17 cellular contexts compared by ENCODE assay signal in genomic region chr13:35460061-35460460, GRCh38. TPM values are rescaled to one million over a fixed set of nuclear protein-coding genes. Genes with fewer than 3 reads are reported as not detected.
DNase-seq lines count a peak whose midpoint lies in the region; ATAC-seq and TF ChIP-seq lines count a peak whose summit lies in the region.
"Had no signal": no experiment of that assay in that cellular context is flagged by ENCODE, and none has a peak within 500 bp of the region (broad histone marks: within the 10 kb centered on the region; RNA-seq: fewer than 3 reads in every experiment).

No MANE protein-coding gene starts in this region.

- no peaks in the 10 kb centered on the region for H3K9me3 ChIP-seq in SK-N-SH
- no peaks in the 10 kb centered on the region for H3K9me3 ChIP-seq in Loucy (ENCODE audit: insufficient read depth, low read depth, low read length)
- H3K9me3 ChIP-seq in smooth muscle cell (replicated peaks; ENCODE audit: low read depth): no peaks in the 10 kb centered on the region
- H3K9me3 ChIP-seq: HAP-1 had no signal

- H3K9ac ChIP-seq in SK-N-SH (no peak overlapping the region), Loucy (ENCODE audit: low read depth, low read length, poor library complexity, severe bottlenecking) (no peak overlapping the region), smooth muscle cell (ENCODE audit: low read depth) (no peak overlapping the region)
- H3K9ac ChIP-seq: BLaER1 treated with 17β-estradiol and CSF1 and Interleukin-3, amounts not matched to agents 10 nM and 100 nM had no signal

- no peak for TF ChIP-seq EP300 in SK-N-SH (IDR thresholded peaks at IDR 0.05; ENCODE audit: borderline replicate concordance in 1 of 2, low read depth in 1 of 2, low read length in 1 of 2)

- H3K4me3 ChIP-seq in SK-N-SH (ENCODE audit: low read depth in 2 of 2, low read length in 1 of 2): no peak overlapping the region
- H3K4me3 ChIP-seq in Loucy (ENCODE audit: low read length, poor library complexity, severe bottlenecking): no peak overlapping the region
- H3K4me3 ChIP-seq in fibroblast of mammary gland (ENCODE audit: control insufficient read depth, low read depth, low read length): no peak overlapping the region
- no peak overlapping the region for H3K4me3 ChIP-seq in smooth muscle cell
- H3K4me3 ChIP-seq: BLaER1 treated with 17β-estradiol and CSF1 and Interleukin-3, amounts not matched to agents 10 nM and 100 nM; HAP-1 had no signal

- TF ChIP-seq RAD21 in SK-N-SH (IDR thresholded peaks at IDR 0.05; ENCODE audit: low read length): no peak

- H3K36me3 ChIP-seq in SK-N-SH (replicated peaks in 1 of 2; ENCODE audit: control insufficient read depth in 1 of 2, insufficient read depth in 2 of 2, low read length in 1 of 2) (peaks cover 0 to 9% of the 10 kb centered on the region in 2 experiments), Loucy (ENCODE audit: insufficient read depth, low read length) (no peaks in the 10 kb centered on the region), smooth muscle cell (ENCODE audit: low read depth) (no peaks in the 10 kb centered on the region)
- H3K36me3 ChIP-seq: BLaER1 treated with 17β-estradiol and CSF1 and Interleukin-3, amounts not matched to agents 10 nM and 100 nM; HAP-1 had no signal

- H3F3A ChIP-seq in SK-N-SH (replicated peaks; ENCODE audit: insufficient read depth) (peaks cover 3% of the 10 kb centered on the region), Loucy (ENCODE audit: low read depth) (no peaks in the 10 kb centered on the region), smooth muscle cell (ENCODE audit: low read depth) (no peaks in the 10 kb centered on the region)

- TF ChIP-seq CTCF in SK-N-SH (IDR thresholded peaks at IDR 0.05): no peak
- TF ChIP-seq CTCF in Loucy (conservative IDR thresholded peaks at IDR 0.05; ENCODE audit: low read length): no peak
- no peak for TF ChIP-seq CTCF in fibroblast of mammary gland (conservative IDR thresholded peaks at IDR 0.05; ENCODE audit: control insufficient read depth, insufficient read depth, low read depth, low read length)
- no peak for TF ChIP-seq CTCF in smooth muscle cell (IDR thresholded peaks at IDR 0.05; ENCODE audit: borderline replicate concordance, insufficient read depth, poor library complexity, severe bottlenecking)

- H2AFZ ChIP-seq in SK-N-SH (ENCODE audit: low read depth): no peak overlapping the region
- H2AFZ ChIP-seq in Loucy (ENCODE audit: low read length): peak overlapping the region; percentile 84; the same call in 1 of the 2 replicates
- no peak overlapping the region for H2AFZ ChIP-seq in smooth muscle cell (ENCODE audit: low read depth)

- H3K4me2 ChIP-seq in SK-N-SH (no peak overlapping the region), Loucy (ENCODE audit: low read depth, low read length, poor library complexity, severe bottlenecking) (no peak overlapping the region), smooth muscle cell (peak overlapping the region; percentile 13)
- H3K4me2 ChIP-seq: BLaER1 treated with 17β-estradiol and CSF1 and Interleukin-3, amounts not matched to agents 10 nM and 100 nM had no signal

- H3K79me2 ChIP-seq in SK-N-SH (ENCODE audit: insufficient read depth): no peaks in the 10 kb centered on the region
- no peaks in the 10 kb centered on the region for H3K79me2 ChIP-seq in Loucy (ENCODE audit: insufficient read depth, low read length)
- no peaks in the 10 kb centered on the region for H3K79me2 ChIP-seq in smooth muscle cell (ENCODE audit: low read depth)

- DNase-seq in SK-N-SH: no peak
- DNase-seq in fibroblast of mammary gland (ENCODE audit: low read depth): peak; percentile 54
- no peak for DNase-seq in smooth muscle cell (lab: John Stamatoyannopoulos, UW; ENCODE audit: unreplicated experiment)
- no peak for DNase-seq in HCEC 1CT
- no peak for DNase-seq in MV-4-11 (lab: John Stamatoyannopoulos, UW)
- no peak for DNase-seq in NCI-H82 treated with DMSO at 0.1 percent for 48 hours (lab: John Stamatoyannopoulos, UW; ENCODE audit: unreplicated experiment)
- DNase-seq: CD4-positive, CD25-positive, alpha-beta regulatory T cell; GDM1; HFFc6 had no signal

- CTCF ChIA-PET in SK-N-SH (lab: Yijun Ruan, JAX): no interaction called here

- H3K4me1 ChIP-seq in SK-N-SH (ENCODE audit: control insufficient read depth in 1 of 2, insufficient read depth in 2 of 2, low read depth in 1 of 2, low read length in 1 of 2) (peaks cover 0 to 6% of the 10 kb centered on the region in 2 experiments; a peak in 2 of 4 replicates), Loucy (ENCODE audit: insufficient read depth, low read length, poor library complexity, severe bottlenecking) (peaks cover 12% of the 10 kb centered on the region), smooth muscle cell (ENCODE audit: low read depth) (no peaks in the 10 kb centered on the region)
- H3K4me1 ChIP-seq: HAP-1 had no signal

- H3K27me3 ChIP-seq in SK-N-SH (ENCODE audit: insufficient read depth): no peaks in the 10 kb centered on the region
- no peaks in the 10 kb centered on the region for H3K27me3 ChIP-seq in Loucy (ENCODE audit: insufficient read depth, low read length, poor library complexity, severe bottlenecking)
- H3K27me3 ChIP-seq in smooth muscle cell (ENCODE audit: low read depth): no peaks in the 10 kb centered on the region
- H3K27me3 ChIP-seq: BLaER1 treated with 17β-estradiol and CSF1 and Interleukin-3, amounts not matched to agents 10 nM and 100 nM had no signal

- POLR2A ChIA-PET in SK-N-SH (lab: Yijun Ruan, JAX): no interaction called here

- H3K9me2 ChIP-seq in SK-N-SH (no peaks in the 10 kb centered on the region), Loucy (replicated peaks; ENCODE audit: low read depth, low read length) (no peaks in the 10 kb centered on the region)

- ATAC-seq in SK-N-SH treated with all-trans-retinoic acid at 6 μM for 48 hours: peak; percentile 16; the same call in 1 of the 3 replicates
- ATAC-seq: HepG2 had no signal

- H3K27ac ChIP-seq in SK-N-SH (ENCODE audit: low read depth in 2 of 2, low read length in 1 of 2): peak overlapping the region in 1 of 2 experiments; percentile 47; a peak in 1 of 4 replicates
- no peak overlapping the region for H3K27ac ChIP-seq in smooth muscle cell (ENCODE audit: low read depth)
- H3K27ac ChIP-seq: 22Rv1; BLaER1 treated with 17β-estradiol and CSF1 and Interleukin-3, amounts not matched to agents 10 nM and 100 nM had no signal

- 89% methylated on average over 2 of the region's 2 CpGs for WGBS in SK-N-SH (ENCODE audit: low lambda C conversion rate)
- 92% methylated on average over 2 of the region's 2 CpGs for WGBS in smooth muscle cell (ENCODE audit: low lambda C conversion rate)

- H4K20me1 ChIP-seq in SK-N-SH (ENCODE audit: insufficient read depth) (no peaks in the 10 kb centered on the region), Loucy (ENCODE audit: insufficient read depth, low read length, poor library complexity, severe bottlenecking) (no peaks in the 10 kb centered on the region), smooth muscle cell (ENCODE audit: low read depth) (no peaks in the 10 kb centered on the region)
- H4K20me1 ChIP-seq: BLaER1 treated with 17β-estradiol and CSF1 and Interleukin-3, amounts not matched to agents 10 nM and 100 nM had no signal

TF ChIP-seq in SK-N-SH treated with all-trans-retinoic acid at 6 μM for 48 hours, 23 proteins besides CTCF, POLR2A, EP300 and RAD21 (continues in another document):
- TF ChIP-seq ZNF70 (CRISPR knock-in tag; IDR thresholded peaks at IDR 0.05) (no peak), ZFP30 (CRISPR knock-in tag; IDR thresholded peaks at IDR 0.05) (no peak), ARNTL (CRISPR knock-in tag; IDR thresholded peaks at IDR 0.05; ENCODE audit: borderline replicate concordance, low read depth) (no peak), RARB (CRISPR knock-in tag; IDR thresholded peaks at IDR 0.05) (no peak), ISL1 (CRISPR knock-in tag; IDR thresholded peaks at IDR 0.05) (no peak), ZC3H10 (CRISPR knock-in tag; IDR thresholded peaks at IDR 0.05) (no peak), GLIS3 (CRISPR knock-in tag; IDR thresholded peaks at IDR 0.05) (no peak), ZNF565 (CRISPR knock-in tag; conservative IDR thresholded peaks at IDR 0.05; ENCODE audit: low read depth) (no peak)

TF ChIP-seq in SK-N-SH, 30 proteins besides CTCF, POLR2A, EP300 and RAD21 (continues in another document):
- TF ChIP-seq PBX3 (IDR thresholded peaks at IDR 0.05): no peak
- TF ChIP-seq REST (IDR thresholded peaks at IDR 0.05; ENCODE audit: low read depth, low read length): no peak

RNA-seq across cellular contexts. Expression of gene MAB21L1, which starts 16.4 kb away (rescaled TPM):
- polyA plus RNA-seq in SK-N-SH (2012; rRNA removed) (42.3 and 44.8 TPM in 2 replicates), smooth muscle cell (0.18 and 0.59 TPM in 2 replicates)
- polyA plus RNA-seq in SK-N-SH (2012; cell fraction: cytosol; rRNA removed): 41.2 and 45.8 TPM in 2 replicates
- polyA plus RNA-seq in SK-N-SH (2012; cell fraction: nucleus; rRNA removed): 21.8 and 27.7 TPM in 2 replicates
- 0.09 TPM in 1 of 2 replicates, not detected in the other for total RNA-seq in smooth muscle cell
- total RNA-seq: A673; CD4-positive, CD25-positive, alpha-beta regulatory T cell; H1; HepG2 had no signal
- polyA plus RNA-seq: CD4-positive, CD25-positive, alpha-beta regulatory T cell; H1; HepG2 had no signal

Comparison
In these comparisons a context has a peak if more than half of its experiments do, and no peak if none do; other contexts are left out.
1. RNA of gene MAB21L1, which starts 16.4 kb away (polyA plus RNA-seq): 21.8 to 45.8 TPM in SK-N-SH; 0.18 to 0.59 TPM in smooth muscle cell; every median in the first group is over 10 times any median in the second.